ENCODE assay signal across 8 cellular contexts in genomic region chr17:38898291-38898679, GRCh38. TPM values are rescaled to one million over a fixed set of nuclear protein-coding genes. Genes with fewer than 3 reads are reported as not detected.
A peak's percentile ranks its signal among the peaks of the same experiment; 100 is the strongest.
DNase-seq lines count a peak whose midpoint lies in the region; ATAC-seq and TF ChIP-seq lines count a peak whose summit lies in the region.

No MANE protein-coding gene starts in this region.

- H3K4me3 Mint-ChIP-seq in HFFc6 (peak overlapping the region; percentile 28; the same call in 1 of the 2 replicates), WTC11 (no peak overlapping the region)

- CTCF ChIA-PET in GM10248 (lab: Yijun Ruan, JAX): interaction anchor here (1.6 to 3.3 kb wide), 5 partner anchors 9 to 27 kb away, joined by 4 to 9 read pairs (median 5); partner anchors contain the start of gene LASP1NB
- CTCF ChIA-PET in WTC11 (lab: Charles Lee): no interaction called here

- H3K36me3 Mint-ChIP-seq in HFFc6 (ENCODE audit: low read depth) (peaks cover 27% of the 10 kb centered on the region), WTC11 (peaks cover 25% of the 10 kb centered on the region)

- H3K4me1 Mint-ChIP-seq in HFFc6 (ENCODE audit: low read depth): peaks cover 44% of the 10 kb centered on the region
- H3K4me1 Mint-ChIP-seq in WTC11: peaks cover 34% of the 10 kb centered on the region

- H3K27ac Mint-ChIP-seq in HFFc6: peak overlapping the region; percentile 67
- H3K27ac Mint-ChIP-seq in WTC11: peak overlapping the region; percentile 84

- H3K9me3 Mint-ChIP-seq in HFFc6: no peaks in the 10 kb centered on the region
- no peaks in the 10 kb centered on the region for H3K9me3 Mint-ChIP-seq in WTC11

- H3K27me3 Mint-ChIP-seq in HFFc6 (ENCODE audit: insufficient read depth): peaks cover 14% of the 10 kb centered on the region
- no peaks in the 10 kb centered on the region for H3K27me3 Mint-ChIP-seq in WTC11 (ENCODE audit: low read depth)

- no peak for ATAC-seq in WTC11

- TF ChIP-seq CTCF in GM10248 (IDR thresholded peaks at IDR 0.05; ENCODE audit: control extremely low read depth, extremely low read depth, low read depth, missing control alignments) (no peak), HFFc6 (IDR thresholded peaks at IDR 0.05) (no peak), WTC11 (IDR thresholded peaks at IDR 0.05) (no peak)

- DNase-seq in GM10248 (ENCODE audit: extremely low spot score): peak; percentile 43
- no peak for DNase-seq in HFFc6
- DNase-seq in WTC11 (ENCODE audit: low spot score): no peak
- DNase-seq in myocyte (ENCODE audit: low read depth): peak; percentile 62
- no peak for DNase-seq in occipital lobe (lab: John Stamatoyannopoulos, UW)
- DNase-seq in H4 (ENCODE audit: low spot score): no peak
- DNase-seq in middle frontal gyrus (ENCODE audit: extremely low spot score, low spot score): no peak
- no peak for DNase-seq in DMS53 treated with DMSO at 0.1 percent for 48 hours (lab: John Stamatoyannopoulos, UW; ENCODE audit: unreplicated experiment)

- POLR2A ChIA-PET in GM10248 (lab: Yijun Ruan, JAX) (interaction anchor here (1.1 to 1.4 kb wide), 2 partner anchors 29 to 44 kb away, joined by 3 to 4 read pairs; partner anchors contain the start of gene LASP1), WTC11 (lab: Charles Lee) (no interaction called here)

TF ChIP-seq in WTC11, 78 proteins besides CTCF, POLR2A, EP300 and RAD21 (continues in another document):
- TF ChIP-seq PRRX2 (CRISPR knock-in tag; IDR thresholded peaks at IDR 0.05) (no peak), ESRRA (CRISPR knock-in tag; IDR thresholded peaks at IDR 0.05; ENCODE audit: borderline replicate concordance) (no peak), GTF2I (CRISPR knock-in tag; conservative IDR thresholded peaks at IDR 0.05) (no peak), TEAD4 (CRISPR knock-in tag; IDR thresholded peaks at IDR 0.05) (no peak), CBFB (CRISPR knock-in tag; IDR thresholded peaks at IDR 0.05; ENCODE audit: low read depth) (no peak), AR (CRISPR knock-in tag; IDR thresholded peaks at IDR 0.05) (no peak), ZNF425 (CRISPR knock-in tag; conservative IDR thresholded peaks at IDR 0.05) (no peak), SP1 (CRISPR knock-in tag; conservative IDR thresholded peaks at IDR 0.05) (no peak), NFYB (CRISPR knock-in tag; conservative IDR thresholded peaks at IDR 0.05; ENCODE audit: low read depth) (no peak), SMAD3 (CRISPR knock-in tag; IDR thresholded peaks at IDR 0.05; ENCODE audit: borderline replicate concordance) (no peak), ZNF532 (CRISPR knock-in tag; IDR thresholded peaks at IDR 0.05; ENCODE audit: borderline replicate concordance) (no peak), ZNF423 (CRISPR knock-in tag; IDR thresholded peaks at IDR 0.05) (no peak), E2F5 (CRISPR knock-in tag; IDR thresholded peaks at IDR 0.05) (no peak), E2F4 (CRISPR knock-in tag; IDR thresholded peaks at IDR 0.05; ENCODE audit: borderline replicate concordance, low read depth) (no peak), TEAD1 (CRISPR knock-in tag; IDR thresholded peaks at IDR 0.05) (no peak), NFE2L1 (CRISPR knock-in tag; IDR thresholded peaks at IDR 0.05) (no peak), ZNF121 (CRISPR knock-in tag; IDR thresholded peaks at IDR 0.05) (no peak)

RNA-seq across cellular contexts. Expression of gene LASP1, which starts 28.4 kb away (rescaled TPM):
- 100 to 1,000 TPM; 428 to 517 (median 484) TPM for total RNA-seq in HFFc6 (2021; fragmentation: NEBNext Ultra II Directional; extraction: Animal tissue kit (Norgen Biotek cat#: 25700))
- total RNA-seq in WTC11 (2021) (126 to 139 TPM (median 128 TPM) in 3 replicates), myocyte (86.8 and 89.9 TPM in 2 replicates), occipital lobe (49.4 TPM)
- polyA plus RNA-seq in myocyte (2012): 171 TPM
- 99.0 and 133 TPM in 2 replicates for total RNA-seq in H4 (2014; rRNA removed; shearing (Covaris generic))

RNA-seq across cellular contexts. Expression of gene RPL23, which starts 44.8 kb away (rescaled TPM):
- 1,000 to 10,000 TPM; 1,099 to 1,402 (median 1,310) TPM for total RNA-seq in HFFc6 (2021; fragmentation: NEBNext Ultra II Directional; extraction: Animal tissue kit (Norgen Biotek cat#: 25700))
- 1,832 to 2,028 TPM (median 1,945 TPM) in 3 replicates for total RNA-seq in WTC11 (2021)
- total RNA-seq in myocyte: 758 and 872 TPM in 2 replicates
- 1,420 TPM for polyA plus RNA-seq in myocyte (2012)
- 1,678 TPM for total RNA-seq in occipital lobe
- 1,542 and 1,557 TPM in 2 replicates for total RNA-seq in H4 (2014; rRNA removed; shearing (Covaris generic))

Comparison
In these comparisons a context has a peak if more than half of its experiments do, and no peak if none do; other contexts are left out.
1. DNase-seq: peak in GM10248 (single experiment) and myocyte (single experiment); none in HFFc6 (single experiment), WTC11 (single experiment), occipital lobe (single experiment), H4 (single experiment), middle frontal gyrus (single experiment) and DMS53 treated with DMSO at 0.1 percent for 48 hours (single experiment).